In the genomic region with DNA sequence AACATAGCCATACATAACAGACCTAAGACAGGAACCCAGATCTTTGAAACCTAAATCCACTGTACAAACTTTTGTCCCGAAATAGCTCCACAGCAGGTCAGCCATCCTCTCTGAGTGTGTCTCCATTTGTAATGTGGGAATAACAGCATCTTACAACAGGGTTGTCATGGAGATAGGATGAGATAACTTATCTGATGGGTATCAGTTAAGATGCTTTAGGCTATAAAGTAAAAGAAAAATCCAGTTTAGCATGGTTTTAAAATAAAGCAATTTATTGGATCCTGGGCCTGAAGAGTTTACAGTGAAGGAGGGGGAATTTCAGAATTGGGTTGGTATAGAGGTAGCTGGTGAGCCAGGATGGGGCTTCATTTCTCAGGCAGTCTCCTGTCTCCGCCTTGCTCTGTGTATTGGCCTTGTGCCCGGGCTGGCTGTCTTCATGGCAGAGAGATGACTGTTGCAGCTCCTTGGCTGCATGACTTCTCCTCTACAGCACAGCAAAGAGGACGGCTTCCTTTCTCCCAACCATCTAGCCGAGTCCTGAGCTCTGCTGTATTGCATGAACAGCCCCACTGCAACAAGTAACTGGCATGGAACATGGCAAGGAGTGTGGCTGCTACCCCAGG, we compare ENCODE assay signal across 19 cellular contexts.
DNase-seq lines count a peak whose midpoint lies in the region; ATAC-seq and TF ChIP-seq lines count a peak whose summit lies in the region.
"Had no signal": no experiment of that assay in that cellular context is flagged by ENCODE, and none has a peak within 500 bp of the region (broad histone marks: within the 10 kb centered on the region; RNA-seq: fewer than 3 reads in every experiment).

No MANE protein-coding gene starts in this region.

- H3K36me3 ChIP-seq in BE2C (no peaks in the 10 kb centered on the region), prostate gland (no peaks in the 10 kb centered on the region)
- H3K36me3 ChIP-seq: BLaER1, esophagus squamous epithelium, neural progenitor cell, sigmoid colon, vagina had no signal

- no peak for ATAC-seq in GM18861 (IDR thresholded peaks at IDR 0.05; ENCODE audit: unreplicated experiment)
- ATAC-seq: activated CD8-positive, alpha-beta T cell treated with anti-CD3 and anti-CD28 coated beads for 36 hours; GM23338 had no signal

- peak; percentile 43 for DNase-seq in BE2C
- peak; percentile 41 for DNase-seq in HCEC 1CT
- peak; percentile 15 for DNase-seq in choroid plexus epithelial cell (ENCODE audit: low read depth)
- DNase-seq in myocyte (ENCODE audit: low read depth) = peak; percentile 9
- no peak for DNase-seq in DMS79 treated with DMSO at 0.1 percent for 48 hours (lab: John Stamatoyannopoulos, UW)
- no peak for DNase-seq in prostate gland (ENCODE audit: low spot score)
- no peak for DNase-seq in DMS114 treated with DMSO at 0.1 percent for 48 hours (lab: John Stamatoyannopoulos, UW; ENCODE audit: unreplicated experiment)
- DNase-seq: activated CD8-positive, alpha-beta T cell treated with anti-CD3 and anti-CD28 coated beads for 36 hours; dermis blood vessel endothelial cell; esophagus squamous epithelium; mammary epithelial cell; NCI-H1105; sigmoid colon; stimulated activated CD4-positive, alpha-beta T cell treated with anti-CD3 and anti-CD28 coated beads, Interleukin-4, amount 100 ng/mL, for 24 hours had no signal

- H3K9me3 ChIP-seq in BE2C (no peaks in the 10 kb centered on the region), prostate gland (no peaks in the 10 kb centered on the region)
- H3K9me3 ChIP-seq: BLaER1, esophagus squamous epithelium, sigmoid colon, vagina had no signal

- WGBS in prostate gland = 49% methylated on average over 5 of the region's 5 CpGs

- intact Hi-C loops in prostate gland (cut with DNase I) = no loop called here

- TF ChIP-seq CTCF in BE2C (IDR thresholded peaks at IDR 0.05; ENCODE audit: low read depth, low read length) (no peak), choroid plexus epithelial cell (conservative IDR thresholded peaks at IDR 0.05; ENCODE audit: low read depth, low read length) (no peak), prostate gland (IDR thresholded peaks at IDR 0.05) (no peak)

- no peaks in the 10 kb centered on the region for H3K27me3 ChIP-seq in BE2C
- no peaks in the 10 kb centered on the region for H3K27me3 ChIP-seq in prostate gland (replicated peaks; ENCODE audit: insufficient read depth)
- H3K27me3 ChIP-seq: BLaER1, neural progenitor cell, sigmoid colon, vagina had no signal

- H3K4me3 ChIP-seq in BE2C (ENCODE audit: low read depth, low read length) = no peak overlapping the region
- no peak overlapping the region for H3K4me3 ChIP-seq in choroid plexus epithelial cell (ENCODE audit: low read depth, low read length)
- no peak overlapping the region for H3K4me3 ChIP-seq in prostate gland
- H3K4me3 ChIP-seq: BLaER1, esophagus squamous epithelium, GM23338, neural progenitor cell, sigmoid colon, vagina had no signal

- no peaks in the 10 kb centered on the region; the same call in 1 of the 2 replicates for H3K4me1 ChIP-seq in BE2C
- H3K4me1 ChIP-seq in prostate gland (replicated peaks) = no peaks in the 10 kb centered on the region
- H3K4me1 ChIP-seq: BLaER1, esophagus squamous epithelium, vagina had no signal

- no peak for TF ChIP-seq POLR2A in prostate gland (IDR thresholded peaks at IDR 0.05)

- no peak overlapping the region for H3K27ac ChIP-seq in prostate gland
- H3K27ac ChIP-seq: BLaER1, esophagus squamous epithelium, neural progenitor cell, sigmoid colon, vagina had no signal

Comparison
In these comparisons a context has a peak if more than half of its experiments do, and no peak if none do; other contexts are left out.
1. DNase-seq: peak in BE2C (single experiment), HCEC 1CT (single experiment), choroid plexus epithelial cell (single experiment) and myocyte (single experiment); none in DMS79 treated with DMSO at 0.1 percent for 48 hours (single experiment), prostate gland (single experiment) and DMS114 treated with DMSO at 0.1 percent for 48 hours (single experiment).